ENCODE assay signal across 17 cellular contexts in genomic region chr12:64036414-64036813, GRCh38.
DNase-seq lines count a peak whose midpoint lies in the region; ATAC-seq and TF ChIP-seq lines count a peak whose summit lies in the region.
"Had no signal": no experiment of that assay in that cellular context is flagged by ENCODE, and none has a peak within 500 bp of the region (broad histone marks: within the 10 kb centered on the region; RNA-seq: fewer than 3 reads in every experiment).

No MANE protein-coding gene starts in this region.

- H3K27me3 Mint-ChIP-seq in activated CD8-positive, alpha-beta T cell treated with anti-CD3 and anti-CD28 coated beads, Interleukin-2, amount 10 ng/mL, durations not matched to agents 7 days and 5 days (ENCODE audit: low read depth), result no peaks in the 10 kb centered on the region
- H3K27me3 Mint-ChIP-seq in CD14-positive monocyte (ENCODE audit: low read depth in 3 of 3), result peaks cover 0 to 2% (median 0%) of the 10 kb centered on the region in 3 donors

- 68 to 76% methylated on average over 1 of the region's 1 CpG for WGBS in body of pancreas, 2 donors
- 49 to 100% (median 88%) methylated on average over 1 of the region's 1 CpG for WGBS in spleen, 5 donors

- no peak for TF ChIP-seq CTCF in AG09309 (IDR thresholded peaks at IDR 0.05; ENCODE audit: control insufficient read depth, insufficient read depth, low read depth, low read length, missing control alignments)
- no peak for TF ChIP-seq CTCF in RWPE1 (conservative IDR thresholded peaks at IDR 0.05; ENCODE audit: low read depth)
- no peak for TF ChIP-seq CTCF in body of pancreas (IDR thresholded peaks at IDR 0.05)
- no peak for TF ChIP-seq CTCF in spleen (IDR thresholded peaks at IDR 0.05 in 8 of 11, conservative IDR thresholded peaks at IDR 0.05 in 3 of 11)
- no peak for TF ChIP-seq CTCF in CD14-positive monocyte (IDR thresholded peaks at IDR 0.05)

- no peak overlapping the region for H3K27ac Mint-ChIP-seq in activated CD8-positive, alpha-beta T cell treated with anti-CD3 and anti-CD28 coated beads, Interleukin-2, amount 10 ng/mL, durations not matched to agents 7 days and 5 days
- H3K27ac Mint-ChIP-seq in CD14-positive monocyte, result no peak overlapping the region
- H3K27ac Mint-ChIP-seq: CD8-positive, alpha-beta T cell; H9 had no signal

- H3K27me3 ChIP-seq in body of pancreas, result no peaks in the 10 kb centered on the region
- no peaks in the 10 kb centered on the region for H3K27me3 ChIP-seq in spleen (replicated peaks in 1 of 7)
- H3K27me3 ChIP-seq: BLaER1 had no signal

- H3K9me3 ChIP-seq in body of pancreas (no peaks in the 10 kb centered on the region), spleen (peaks cover 0 to 14% (median 5%) of the 10 kb centered on the region in 8 donors)

- TF ChIP-seq POLR2A in body of pancreas (IDR thresholded peaks at IDR 0.05) (no peak), spleen (IDR thresholded peaks at IDR 0.05) (no peak)

- POLR2A ChIA-PET in RWPE1 (lab: Yijun Ruan, JAX; ENCODE audit: low non-redundant PET), result no interaction called here
- POLR2A ChIA-PET in activated CD8-positive, alpha-beta T cell treated with anti-CD3 and anti-CD28 coated beads, Interleukin-2, amount 10 ng/mL, durations not matched to agents 7 days and 5 days (lab: Charles Lee), result no interaction called here

- intact Hi-C loops in body of pancreas (cut with DNase I) (no loop called here), spleen (cut with DNase I; ENCODE audit: low total_unique reads) (no loop called here), CD14-positive monocyte (cut with micrococcal nuclease) (no loop called here)

- H3K4me1 ChIP-seq in body of pancreas (peaks cover 45% of the 10 kb centered on the region), spleen (peaks cover 0 to 4% (median 0%) of the 10 kb centered on the region in 6 donors)
- H3K4me1 ChIP-seq: BLaER1 had no signal

- CTCF ChIA-PET in RWPE1 (lab: Yijun Ruan, JAX), result interaction anchor here (0.8 kb wide), 1 partner anchor 192 kb away, joined by 3 read pairs; the partner anchor contains the start of gene SRGAP1
- CTCF ChIA-PET in activated CD8-positive, alpha-beta T cell treated with anti-CD3 and anti-CD28 coated beads, Interleukin-2, amount 10 ng/mL, durations not matched to agents 7 days and 5 days (lab: Charles Lee), result no interaction called here

- H3K27ac ChIP-seq in RWPE1 (peak overlapping the region; percentile 30; the same call in 1 of the 2 replicates), body of pancreas (peak overlapping the region in 3 of 4 donors; percentile 38 to 73 (median 40)), spleen (no peak overlapping the region)
- H3K27ac ChIP-seq: BLaER1 had no signal

- no peaks in the 10 kb centered on the region for H3K36me3 Mint-ChIP-seq in activated CD8-positive, alpha-beta T cell treated with anti-CD3 and anti-CD28 coated beads, Interleukin-2, amount 10 ng/mL, durations not matched to agents 7 days and 5 days (ENCODE audit: low read depth)
- no peaks in the 10 kb centered on the region for H3K36me3 Mint-ChIP-seq in CD14-positive monocyte
- H3K36me3 Mint-ChIP-seq: CD8-positive, alpha-beta T cell had no signal

- H3K4me1 Mint-ChIP-seq in activated CD8-positive, alpha-beta T cell treated with anti-CD3 and anti-CD28 coated beads, Interleukin-2, amount 10 ng/mL, durations not matched to agents 7 days and 5 days (ENCODE audit: low read depth), result no peaks in the 10 kb centered on the region
- H3K4me1 Mint-ChIP-seq in CD14-positive monocyte, result peaks cover 3% of the 10 kb centered on the region

- no peak overlapping the region for H3K4me3 Mint-ChIP-seq in activated CD8-positive, alpha-beta T cell treated with anti-CD3 and anti-CD28 coated beads, Interleukin-2, amount 10 ng/mL, durations not matched to agents 7 days and 5 days
- no peak overlapping the region for H3K4me3 Mint-ChIP-seq in CD14-positive monocyte
- H3K4me3 Mint-ChIP-seq: CD8-positive, alpha-beta T cell; H9 had no signal

- H3K9me3 Mint-ChIP-seq in activated CD8-positive, alpha-beta T cell treated with anti-CD3 and anti-CD28 coated beads, Interleukin-2, amount 10 ng/mL, durations not matched to agents 7 days and 5 days (ENCODE audit: insufficient read depth), result no peaks in the 10 kb centered on the region
- H3K9me3 Mint-ChIP-seq in CD14-positive monocyte, result peaks cover 4 to 25% (median 5%) of the 10 kb centered on the region in 7 donors
- H3K9me3 Mint-ChIP-seq: CD8-positive, alpha-beta T cell had no signal

- H3K4me3 ChIP-seq in AG09309 (ENCODE audit: control insufficient read depth, low read depth, low read length) (no peak overlapping the region), body of pancreas (no peak overlapping the region), spleen (no peak overlapping the region)
- H3K4me3 ChIP-seq: BLaER1, K562 had no signal

- ATAC-seq in body of pancreas, result peak; percentile 43
- ATAC-seq in activated CD8-positive, alpha-beta T cell treated with anti-CD3 and anti-CD28 coated beads, Interleukin-2, amount 10 ng/mL, durations not matched to agents 7 days and 5 days, result no peak
- ATAC-seq: CD8-positive, alpha-beta T cell; K562 had no signal

- H3K36me3 ChIP-seq in body of pancreas (replicated peaks in 1 of 2; ENCODE audit: insufficient read depth in 1 of 2, low read depth in 2 of 2) (no peaks in the 10 kb centered on the region), spleen (no peaks in the 10 kb centered on the region)
- H3K36me3 ChIP-seq: BLaER1 had no signal

- peak; percentile 38 for DNase-seq in AG09309 (ENCODE audit: low read depth)
- peak; percentile 19 for DNase-seq in GM03348 (ENCODE audit: low spot score)
- DNase-seq in RWPE1 (ENCODE audit: low spot score), result no peak
- DNase-seq in body of pancreas, result no peak
- no peak for DNase-seq in activated CD8-positive, alpha-beta T cell treated with anti-CD3 and anti-CD28 coated beads, Interleukin-2, amount 10 ng/mL, durations not matched to agents 7 days and 5 days
- no peak for DNase-seq in HCEC 1CT
- DNase-seq in spleen, result no peak
- DNase-seq in CD14-positive monocyte (ENCODE audit: low spot score), result no peak
- DNase-seq: 8988T; CD8-positive, alpha-beta T cell; DMS79 treated with DMSO at 0.1 percent for 48 hours; H9; NCI-H1105 treated with DMSO at 0.1 percent for 48 hours; NCI-H1694 treated with DMSO at 0.1 percent for 48 hours; NCI-H524 had no signal

Comparison
In these comparisons a context has a peak if more than half of its experiments do, and no peak if none do; other contexts are left out.
1. DNase-seq: peak in AG09309 (single experiment) and GM03348 (single experiment); none in RWPE1 (single experiment), body of pancreas (0 of 4), activated CD8-positive, alpha-beta T cell treated with anti-CD3 and anti-CD28 coated beads, Interleukin-2, amount 10 ng/mL, durations not matched to agents 7 days and 5 days (single experiment), HCEC 1CT (single experiment), spleen (single experiment) and CD14-positive monocyte (single experiment).
2. H3K27ac ChIP-seq: peak in RWPE1 (single experiment) and body of pancreas (3 of 4); none in spleen (0 of 8).